ENCODE assay signal across 16 cellular contexts in genomic region chr22:50281384-50281760, GRCh38. TPM values are rescaled to one million over a fixed set of nuclear protein-coding genes. Genes with fewer than 3 reads are reported as not detected.
DNase-seq lines count a peak whose midpoint lies in the region; ATAC-seq and TF ChIP-seq lines count a peak whose summit lies in the region.
"Had no signal": no experiment of that assay in that cellular context is flagged by ENCODE, and none has a peak within 500 bp of the region (broad histone marks: within the 10 kb centered on the region; RNA-seq: fewer than 3 reads in every experiment).

No MANE protein-coding gene starts in this region.

- no peak overlapping the region for H3K4ac ChIP-seq in IMR-90 (ENCODE audit: low read depth, low read length)

- H3K9me3 Mint-ChIP-seq in Caco-2 (ENCODE audit: unreplicated experiment): no peaks in the 10 kb centered on the region
- H3K9me3 Mint-ChIP-seq: CD4-positive, alpha-beta T cell had no signal

- no peak overlapping the region for H4K5ac ChIP-seq in IMR-90 (ENCODE audit: low read depth, low read length)

- H3K4me1 ChIP-seq in Caco-2 (peaks cover 18% of the 10 kb centered on the region), IMR-90 (ENCODE audit: control insufficient read depth, insufficient read depth, low read length) (peaks cover 8% of the 10 kb centered on the region), body of pancreas (peaks cover 35% of the 10 kb centered on the region), mucosa of stomach (ENCODE audit: control insufficient read depth, insufficient read depth, low read length) (peaks cover 58% of the 10 kb centered on the region)

- H3K9ac ChIP-seq in IMR-90 (ENCODE audit: low read depth, low read length): no peak overlapping the region
- peak overlapping the region; percentile 48 for H3K9ac ChIP-seq in mucosa of stomach (ENCODE audit: low read length)
- H3K9ac ChIP-seq: KMS-11 had no signal

- H3K4me2 ChIP-seq in IMR-90 (ENCODE audit: low read depth, low read length): no peak overlapping the region
- H3K4me2 ChIP-seq: KMS-11 had no signal

- H2AK5ac ChIP-seq in IMR-90 (ENCODE audit: low read depth, low read length): no peak overlapping the region

- no peak overlapping the region for H3K4me3 Mint-ChIP-seq in Caco-2 (ENCODE audit: unreplicated experiment)
- H3K4me3 Mint-ChIP-seq: CD4-positive, alpha-beta T cell had no signal

- TF ChIP-seq CTCF in Caco-2 (IDR thresholded peaks at IDR 0.05; ENCODE audit: insufficient read depth in 1 of 2, low read depth in 1 of 2, low read length in 1 of 2, severe bottlenecking in 1 of 2, unreplicated experiment in 1 of 2) (no peak), IMR-90 (conservative IDR thresholded peaks at IDR 0.05; ENCODE audit: low read depth, low read length) (no peak), body of pancreas (IDR thresholded peaks at IDR 0.05) (no peak)

- no peak overlapping the region for H3K14ac ChIP-seq in IMR-90 (replicated peaks; ENCODE audit: low read depth, low read length)

- no peak overlapping the region for H3K56ac ChIP-seq in IMR-90 (ENCODE audit: extremely low read depth, insufficient read depth, low read length)

- CTCF ChIA-PET in Caco-2 (lab: Charles Lee) (no interaction called here), IMR-90 (lab: Yijun Ruan, JAX) (no interaction called here)

- no peak overlapping the region for H2AFZ ChIP-seq in IMR-90 (replicated peaks; ENCODE audit: low read length, poor library complexity)

- H2BK5ac ChIP-seq in IMR-90 (ENCODE audit: low read depth, low read length, poor library complexity, severe bottlenecking): peak overlapping the region; percentile 99

- H3K36me3 ChIP-seq in Caco-2 (ENCODE audit: control insufficient read depth, insufficient read depth, low read length) (peaks cover 13% of the 10 kb centered on the region), IMR-90 (ENCODE audit: control insufficient read depth, insufficient read depth, low read length) (peaks cover 89% of the 10 kb centered on the region), body of pancreas (replicated peaks in 1 of 2; ENCODE audit: insufficient read depth in 1 of 2, low read depth in 2 of 2) (peaks cover 20 to 31% of the 10 kb centered on the region in 2 donors), mucosa of stomach (ENCODE audit: control insufficient read depth, insufficient read depth, low read length) (peaks cover 43% of the 10 kb centered on the region)

- H3K27me3 ChIP-seq in Caco-2 (replicated peaks; ENCODE audit: control insufficient read depth, insufficient read depth, low read length): no peaks in the 10 kb centered on the region
- no peaks in the 10 kb centered on the region for H3K27me3 ChIP-seq in IMR-90 (ENCODE audit: control insufficient read depth, insufficient read depth, low read length)
- no peaks in the 10 kb centered on the region for H3K27me3 ChIP-seq in body of pancreas
- H3K27me3 ChIP-seq in mucosa of stomach (ENCODE audit: control insufficient read depth, insufficient read depth, low read length): no peaks in the 10 kb centered on the region

- H3K4me1 Mint-ChIP-seq in Caco-2 (ENCODE audit: low read depth, unreplicated experiment): no peaks in the 10 kb centered on the region

- no peak overlapping the region for H3K4me3 ChIP-seq in Caco-2 (ENCODE audit: low read depth, low read length)
- no peak overlapping the region for H3K4me3 ChIP-seq in IMR-90 (ENCODE audit: insufficient read depth, low read depth, low read length)
- no peak overlapping the region for H3K4me3 ChIP-seq in body of pancreas
- no peak overlapping the region for H3K4me3 ChIP-seq in mucosa of stomach (ENCODE audit: low read length)
- H3K4me3 ChIP-seq: A549 had no signal

- H4K91ac ChIP-seq in IMR-90 (ENCODE audit: insufficient read depth, low read depth, low read length): no peak overlapping the region

- no peak overlapping the region for H4K8ac ChIP-seq in IMR-90 (ENCODE audit: low read depth in 2 of 2, low read length in 2 of 2)

- peak overlapping the region; percentile 42 for H2AK9ac ChIP-seq in IMR-90 (replicated peaks; ENCODE audit: low read depth, low read length, poor library complexity)

- dilution Hi-C loops in IMR-90 (cut with HindIII; ENCODE audit: low sequenced_read_pairs, unreplicated experiment): no loop called here

- TF ChIP-seq POLR2A in IMR-90 (IDR thresholded peaks at IDR 0.05; ENCODE audit: low read depth, low read length) (no peak), body of pancreas (IDR thresholded peaks at IDR 0.05) (no peak)

- BruUV-seq in Caco-2 (replicated peaks; lab: Mats Ljungman, UMichigan) (no TSS peak), IMR-90 (replicated peaks; lab: Mats Ljungman, UMichigan) (no TSS peak)

- peaks cover 68% of the 10 kb centered on the region for H3K36me3 Mint-ChIP-seq in Caco-2 (ENCODE audit: insufficient read depth, unreplicated experiment)

- no peak overlapping the region for H2BK15ac ChIP-seq in IMR-90 (ENCODE audit: low read depth, low read length)

- H3K27ac Mint-ChIP-seq in Caco-2 (ENCODE audit: unreplicated experiment): peak overlapping the region; percentile 69
- H3K27ac Mint-ChIP-seq: CD4-positive, alpha-beta T cell had no signal

- H3K27me3 Mint-ChIP-seq in Caco-2 (ENCODE audit: insufficient read depth, unreplicated experiment): no peaks in the 10 kb centered on the region
- H3K27me3 Mint-ChIP-seq: CD4-positive, alpha-beta T cell had no signal

- H4K20me1 ChIP-seq in IMR-90 (ENCODE audit: insufficient read depth, low read length): peaks cover 38% of the 10 kb centered on the region

- no peak overlapping the region for H3K23ac ChIP-seq in IMR-90 (ENCODE audit: low read depth, low read length)

- WGBS in IMR-90 (ENCODE audit: extremely low coverage in 2 of 2, insufficient read length in 1 of 2), 2 experiments: 97% methylated on average over 23 of the region's 36 CpGs; no CpG with 5 or more reads in 1 of the 2 experiments
- 91 to 96% methylated on average over 20 to 25 of the region's 36 CpGs for WGBS in body of pancreas, 2 donors

- H2BK120ac ChIP-seq in IMR-90 (ENCODE audit: low read depth, low read length): no peak overlapping the region

- no peak for ATAC-seq in IMR-90 (ENCODE audit: low read depth)
- ATAC-seq in body of pancreas: no peak
- ATAC-seq in HG03039 (IDR thresholded peaks at IDR 0.05; ENCODE audit: unreplicated experiment): no peak
- no peak for ATAC-seq in GM21619 (IDR thresholded peaks at IDR 0.05; ENCODE audit: unreplicated experiment)

- H3K27ac ChIP-seq in IMR-90 (ENCODE audit: insufficient read depth, low read length) (no peak overlapping the region; the same call in 1 of the 2 replicates), body of pancreas (peak overlapping the region; percentile 75 to 89 (median 80))
- H3K27ac ChIP-seq: KMS-11 had no signal

- no peaks in the 10 kb centered on the region for H3K9me1 ChIP-seq in IMR-90 (ENCODE audit: insufficient read depth, low read length)

- H3K9me3 ChIP-seq in Caco-2 (no peaks in the 10 kb centered on the region), IMR-90 (ENCODE audit: control insufficient read depth, insufficient read depth, low read length) (no peaks in the 10 kb centered on the region), body of pancreas (no peaks in the 10 kb centered on the region), mucosa of stomach (ENCODE audit: control insufficient read depth, low read length) (no peaks in the 10 kb centered on the region)
- H3K9me3 ChIP-seq: A549 had no signal

- POLR2A ChIA-PET in Caco-2 (lab: Charles Lee): no interaction called here
- POLR2A ChIA-PET in IMR-90 (lab: Charles Lee; ENCODE audit: unreplicated experiment): no interaction called here

- in situ Hi-C loops in IMR-90 (cut with MboI; ENCODE audit: low sequenced_read_pairs): no loop called here

- no peak for TF ChIP-seq RAD21 in IMR-90 (IDR thresholded peaks at IDR 0.05; ENCODE audit: low read length)

- H2BK20ac ChIP-seq in IMR-90 (ENCODE audit: low read depth, low read length): no peak overlapping the region

- DNase-seq in Caco-2 (no peak), IMR-90 (no peak), body of pancreas (no peak), NCI-H187 treated with DMSO at 0.1 percent for 48 hours (lab: John Stamatoyannopoulos, UW) (no peak)
- DNase-seq in stimulated activated CD4-positive, alpha-beta T cell treated with anti-CD3 and anti-CD28 coated beads, Interleukin-15, amount 100 ng/mL, for 24 hours: no peak
- DNase-seq: CD4-positive, alpha-beta T cell; GF-D8; GOT3; NCI-H1417 treated with DMSO at 0.1 percent for 48 hours; NCI-H1930; NCI-H524 had no signal

- H3K18ac ChIP-seq in IMR-90 (ENCODE audit: low read depth, low read length): no peak overlapping the region

- intact Hi-C loops in Caco-2 (cut with micrococcal nuclease; ENCODE audit: unreplicated experiment) (no loop called here), IMR-90 (cut with micrococcal nuclease) (no loop called here), body of pancreas (cut with DNase I) (no loop called here)

- peaks cover 13 to 39% of the 10 kb centered on the region in 2 experiments; a peak in 3 of 4 replicates for H3K79me1 ChIP-seq in IMR-90 (ENCODE audit: low read depth in 1 of 2, low read length in 2 of 2)

RNA-seq across cellular contexts. Expression of gene MAPK11, which starts 11.2 kb away (rescaled TPM):
- 1.3 and 1.4 TPM in 2 replicates for total RNA-seq in Caco-2 (2022)
- total RNA-seq in IMR-90 (2012; rRNA removed): 7.5 and 8.1 TPM in 2 replicates
- polyA plus RNA-seq in IMR-90 (2012; rRNA removed): 14.4 and 16.6 TPM in 2 replicates
- 11.1 and 14.2 TPM in 2 replicates for polyA plus RNA-seq in IMR-90 (2012; cell fraction: cytosol; rRNA removed)
- 42.0 and 90.5 TPM in 2 replicates for polyA plus RNA-seq in IMR-90 (2012; cell fraction: nucleus; rRNA removed; ENCODE audit: low replicate concordance)
- 1 to 10 TPM; 3.0 to 3.6 TPM for total RNA-seq in body of pancreas

RNA-seq across cellular contexts. Expression of gene MAPK12, which starts 19.9 kb away (rescaled TPM):
- total RNA-seq in Caco-2 (2022) (35.6 and 37.4 TPM in 2 replicates), IMR-90 (2012; rRNA removed) (35.6 and 41.0 TPM in 2 replicates), body of pancreas (1 to 10 TPM; 3.9 to 4.6 TPM)
- polyA plus RNA-seq in IMR-90 (2012; rRNA removed): 56.3 and 59.9 TPM in 2 replicates
- 42.8 and 49.5 TPM in 2 replicates for polyA plus RNA-seq in IMR-90 (2012; cell fraction: cytosol; rRNA removed)
- polyA plus RNA-seq in IMR-90 (2012; cell fraction: nucleus; rRNA removed; ENCODE audit: low replicate concordance): 269 and 452 TPM in 2 replicates

RNA-seq across cellular contexts. Expression of gene PLXNB2, which starts 26.1 kb away (rescaled TPM):
- total RNA-seq in Caco-2 (2022) (260 and 262 TPM in 2 replicates), IMR-90 (2012; rRNA removed) (73.1 and 84.7 TPM in 2 replicates), body of pancreas (100 to 1,000 TPM; 113 to 140 TPM)
- 202 and 220 TPM in 2 replicates for polyA plus RNA-seq in IMR-90 (2012; rRNA removed)
- 120 and 220 TPM in 2 replicates for polyA plus RNA-seq in IMR-90 (2012; cell fraction: cytosol; rRNA removed)
- polyA plus RNA-seq in IMR-90 (2012; cell fraction: nucleus; rRNA removed; ENCODE audit: low replicate concordance): 452 and 943 TPM in 2 replicates

RNA-seq across cellular contexts. Expression of gene HDAC10, which starts 30.3 kb away (rescaled TPM):
- total RNA-seq in Caco-2 (2022) (61.3 and 63.5 TPM in 2 replicates), IMR-90 (2012; rRNA removed) (3.6 and 3.9 TPM in 2 replicates), body of pancreas (100 to 1,000 TPM in 1 of 2 donors, 10 to 100 TPM in 1; 31.9 to 128 TPM)
- 35.2 and 35.7 TPM in 2 replicates for polyA plus RNA-seq in IMR-90 (2012; rRNA removed)
- 18.7 and 22.6 TPM in 2 replicates for polyA plus RNA-seq in IMR-90 (2012; cell fraction: cytosol; rRNA removed)
- 264 and 926 TPM in 2 replicates for polyA plus RNA-seq in IMR-90 (2012; cell fraction: nucleus; rRNA removed; ENCODE audit: low replicate concordance)

RNA-seq across cellular contexts. Expression of gene TUBGCP6, which starts 36.5 kb away (rescaled TPM):
- total RNA-seq in Caco-2 (2022): 29.3 and 34.2 TPM in 2 replicates
- total RNA-seq in IMR-90 (2012; rRNA removed): 10.0 and 10.8 TPM in 2 replicates
- 28.6 and 30.9 TPM in 2 replicates for polyA plus RNA-seq in IMR-90 (2012; rRNA removed)
- polyA plus RNA-seq in IMR-90 (2012; cell fraction: cytosol; rRNA removed): 7.5 and 13.6 TPM in 2 replicates
- 185 and 466 TPM in 2 replicates for polyA plus RNA-seq in IMR-90 (2012; cell fraction: nucleus; rRNA removed; ENCODE audit: low replicate concordance)
- total RNA-seq in body of pancreas: 100 to 1,000 TPM in 1 of 2 donors, 10 to 100 TPM in 1; 61.2 to 121 TPM
